9 cellular contexts compared by ENCODE assay signal in genomic region chr6:4472222-4472621, GRCh38.
"Had no signal": no experiment of that assay in that cellular context is flagged by ENCODE, and none has a peak within 500 bp of the region (broad histone marks: within the 10 kb centered on the region; RNA-seq: fewer than 3 reads in every experiment).

No MANE protein-coding gene starts in this region.

- H3K36me3 ChIP-seq: HAP-1 had no signal

- H3K27ac Mint-ChIP-seq: HFFc6 had no signal

- H3K27ac ChIP-seq: GM23248, HL-60 had no signal

- H3K4me3 Mint-ChIP-seq: HFFc6 had no signal

- H3K9ac ChIP-seq: GM23248 had no signal

- H3K36me3 Mint-ChIP-seq: IgD-negative memory B cell had no signal

- DNase-seq: GM23248, GOT3, H7, HFFc6 had no signal

- H3K4me3 ChIP-seq: GM23248, HAP-1 had no signal

- H3K9me3 ChIP-seq: HAP-1 had no signal

- H3K4me1 ChIP-seq: HAP-1 had no signal

- ATAC-seq: HCT116, HepG2 had no signal
